Comparison of ENCODE assay signal across 24 cellular contexts in the genomic region with DNA sequence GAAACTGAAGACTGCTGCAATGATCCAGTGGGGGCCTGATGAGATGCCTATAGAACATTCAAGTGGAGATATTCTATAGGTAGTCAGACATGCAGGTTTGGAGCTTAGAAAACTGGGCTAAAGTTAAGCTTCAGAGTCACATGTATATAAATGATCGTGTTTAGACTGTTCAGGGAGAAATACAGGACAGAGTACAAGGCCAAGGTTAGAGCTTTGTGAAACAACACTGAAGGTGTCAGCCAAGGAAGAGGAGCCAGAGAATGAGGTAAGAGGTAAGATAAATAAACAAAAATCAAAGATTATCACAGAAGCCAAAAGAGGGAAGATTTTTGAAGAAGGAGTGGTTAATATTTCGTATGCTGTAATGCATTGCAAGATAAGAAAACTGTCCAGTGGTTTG.
"Had no signal": no experiment of that assay in that cellular context is flagged by ENCODE, and none has a peak within 500 bp of the region (broad histone marks: within the 10 kb centered on the region; RNA-seq: fewer than 3 reads in every experiment).

No MANE protein-coding gene starts in this region.

- H3K27ac Mint-ChIP-seq: dendritic cell treated with granulocyte-macrophage colony-stimulating factor and Interleukin-4, amounts not matched to agents 40 ng/mL and 50 ng/mL, for 4 days; endodermal cell; naive B cell; natural killer cell treated with Interleukin-12 subunit alpha and Interleukin-12 subunit beta and Interleukin-15 and Interleukin-18, amount 100 ng/mL, for 72 hours; neural progenitor cell; stimulated activated memory B cell treated with anti-CD40 and anti-IgM and Interleukin-4, amounts not matched to agents 10 μg/mL and 1 μg/mL and 100 μg/mL, for 72 hours; type B pancreatic cell had no signal

- H3K9me3 ChIP-seq: left lung, lower lobe of right lung, prostate gland, right atrium auricular region, spleen, testis, tibial artery had no signal

- H3K4me1 Mint-ChIP-seq: naive B cell; neural progenitor cell; stimulated activated memory B cell treated with anti-CD40 and anti-IgM and Interleukin-4, amounts not matched to agents 10 μg/mL and 1 μg/mL and 100 μg/mL, for 72 hours had no signal

- H2AFZ ChIP-seq: neural progenitor cell had no signal

- H3K27me3 Mint-ChIP-seq: dendritic cell treated with granulocyte-macrophage colony-stimulating factor and Interleukin-4, amounts not matched to agents 40 ng/mL and 50 ng/mL, for 4 days; naive B cell; stimulated activated memory B cell treated with anti-CD40 and anti-IgM and Interleukin-4, amounts not matched to agents 10 μg/mL and 1 μg/mL and 100 μg/mL, for 72 hours; type B pancreatic cell had no signal

- H3K4me1 ChIP-seq: foreskin keratinocyte, left lung, lower lobe of right lung, neural progenitor cell, prostate gland, right atrium auricular region, spleen, testis, tibial artery had no signal

- DNase-seq: central memory CD4-positive, alpha-beta T cell; effector CD8-positive, alpha-beta T cell; endodermal cell; foreskin keratinocyte; glutamatergic neuron; left lung; lower lobe of right lung; naive B cell; spleen; stimulated activated CD4-positive, alpha-beta T cell treated with anti-CD3 and anti-CD28 coated beads, Interleukin-4, amount 100 ng/mL, for 4 hours; stimulated activated naive CD8-positive, alpha-beta T cell treated with anti-CD3 and anti-CD28 coated beads, Interleukin-15, Interleukin-2, amounts not matched to agents 100 U/mL and 50 U/mL, for 24 hours; substantia nigra; testis; tibial artery had no signal

- H3K36me3 ChIP-seq: left lung, lower lobe of right lung, neural progenitor cell, prostate gland, right atrium auricular region, spleen, tibial artery had no signal

- H3K4me3 ChIP-seq: left lung, lower lobe of right lung, neural progenitor cell, prostate gland, right atrium auricular region, skin epidermis, spleen, testis, tibial artery had no signal

- H3K27me3 ChIP-seq: foreskin keratinocyte, left lung, neural progenitor cell, right atrium auricular region, spleen, testis, tibial artery had no signal

- ATAC-seq: esophagus mucosa; foreskin keratinocyte; left lung; lower lobe of right lung; natural killer cell treated with Interleukin-12 subunit alpha and Interleukin-12 subunit beta and Interleukin-15 and Interleukin-18, amount 100 ng/mL, for 72 hours; stimulated activated memory B cell treated with anti-CD40 and anti-IgM and Interleukin-4, amounts not matched to agents 10 μg/mL and 1 μg/mL and 100 μg/mL, for 72 hours; stimulated activated naive CD8-positive, alpha-beta T cell treated with anti-CD3 and anti-CD28 coated beads, Interleukin-15, Interleukin-2, amounts not matched to agents 100 U/mL and 50 U/mL, for 24 hours had no signal

- H3K27ac ChIP-seq: epithelial cell of prostate, foreskin keratinocyte, left lung, lower lobe of right lung, neural progenitor cell, prostate gland, right atrium auricular region, skin epidermis, spleen, testis, tibial artery had no signal

- H3K9me3 Mint-ChIP-seq: dendritic cell treated with granulocyte-macrophage colony-stimulating factor and Interleukin-4, amounts not matched to agents 40 ng/mL and 50 ng/mL, for 4 days; naive B cell; natural killer cell treated with Interleukin-12 subunit alpha and Interleukin-12 subunit beta and Interleukin-15 and Interleukin-18, amount 100 ng/mL, for 72 hours; neural progenitor cell; stimulated activated memory B cell treated with anti-CD40 and anti-IgM and Interleukin-4, amounts not matched to agents 10 μg/mL and 1 μg/mL and 100 μg/mL, for 72 hours; type B pancreatic cell had no signal

- H3K36me3 Mint-ChIP-seq: naive B cell; natural killer cell treated with Interleukin-12 subunit alpha and Interleukin-12 subunit beta and Interleukin-15 and Interleukin-18, amount 100 ng/mL, for 72 hours; neural progenitor cell; stimulated activated memory B cell treated with anti-CD40 and anti-IgM and Interleukin-4, amounts not matched to agents 10 μg/mL and 1 μg/mL and 100 μg/mL, for 72 hours; type B pancreatic cell had no signal

- H3K4me2 ChIP-seq: neural progenitor cell had no signal

- H3K4me3 Mint-ChIP-seq: dendritic cell treated with granulocyte-macrophage colony-stimulating factor and Interleukin-4, amounts not matched to agents 40 ng/mL and 50 ng/mL, for 4 days; endodermal cell; naive B cell; natural killer cell treated with Interleukin-12 subunit alpha and Interleukin-12 subunit beta and Interleukin-15 and Interleukin-18, amount 100 ng/mL, for 72 hours; neural progenitor cell; stimulated activated memory B cell treated with anti-CD40 and anti-IgM and Interleukin-4, amounts not matched to agents 10 μg/mL and 1 μg/mL and 100 μg/mL, for 72 hours; type B pancreatic cell had no signal
